In the genomic region with DNA sequence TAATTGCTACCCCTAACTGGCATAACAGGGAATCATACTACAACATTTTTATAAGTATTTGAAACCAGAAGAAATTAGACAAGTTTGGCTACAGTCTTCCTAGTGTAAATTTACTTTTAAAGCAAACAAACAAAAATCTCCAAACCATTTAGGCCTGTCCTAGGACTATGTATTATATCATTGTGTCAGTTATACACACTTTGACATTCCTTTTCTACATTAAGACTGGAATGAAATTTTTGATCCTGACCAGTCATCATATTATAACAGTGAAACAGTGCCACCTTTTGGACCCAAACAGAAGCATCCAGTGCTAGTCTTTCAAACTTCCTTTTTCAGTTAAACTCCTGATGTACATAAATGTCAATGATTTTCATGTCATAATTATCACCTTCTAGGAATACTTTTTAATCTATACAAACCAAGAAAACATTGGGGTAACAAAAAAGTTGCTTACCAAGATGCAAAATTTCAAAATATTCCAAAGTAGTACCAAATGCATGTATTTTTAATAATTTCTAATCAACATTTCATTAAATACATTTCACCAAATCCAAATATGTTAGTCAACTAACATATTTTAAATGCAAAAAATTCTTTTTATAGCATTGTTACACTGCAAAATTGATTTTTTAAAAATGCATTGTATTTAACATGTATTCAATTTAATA, we compare ENCODE assay signal across 1 cellular context.
A peak's percentile ranks its signal among the peaks of the same experiment; 100 is the strongest.
TF ChIP-seq lines count a peak whose summit lies in the region.

No MANE protein-coding gene starts in this region.

TF ChIP-seq in K562, 482 proteins besides CTCF, POLR2A, EP300 and RAD21 (continued from another document):
- TF ChIP-seq, protein P1, sequence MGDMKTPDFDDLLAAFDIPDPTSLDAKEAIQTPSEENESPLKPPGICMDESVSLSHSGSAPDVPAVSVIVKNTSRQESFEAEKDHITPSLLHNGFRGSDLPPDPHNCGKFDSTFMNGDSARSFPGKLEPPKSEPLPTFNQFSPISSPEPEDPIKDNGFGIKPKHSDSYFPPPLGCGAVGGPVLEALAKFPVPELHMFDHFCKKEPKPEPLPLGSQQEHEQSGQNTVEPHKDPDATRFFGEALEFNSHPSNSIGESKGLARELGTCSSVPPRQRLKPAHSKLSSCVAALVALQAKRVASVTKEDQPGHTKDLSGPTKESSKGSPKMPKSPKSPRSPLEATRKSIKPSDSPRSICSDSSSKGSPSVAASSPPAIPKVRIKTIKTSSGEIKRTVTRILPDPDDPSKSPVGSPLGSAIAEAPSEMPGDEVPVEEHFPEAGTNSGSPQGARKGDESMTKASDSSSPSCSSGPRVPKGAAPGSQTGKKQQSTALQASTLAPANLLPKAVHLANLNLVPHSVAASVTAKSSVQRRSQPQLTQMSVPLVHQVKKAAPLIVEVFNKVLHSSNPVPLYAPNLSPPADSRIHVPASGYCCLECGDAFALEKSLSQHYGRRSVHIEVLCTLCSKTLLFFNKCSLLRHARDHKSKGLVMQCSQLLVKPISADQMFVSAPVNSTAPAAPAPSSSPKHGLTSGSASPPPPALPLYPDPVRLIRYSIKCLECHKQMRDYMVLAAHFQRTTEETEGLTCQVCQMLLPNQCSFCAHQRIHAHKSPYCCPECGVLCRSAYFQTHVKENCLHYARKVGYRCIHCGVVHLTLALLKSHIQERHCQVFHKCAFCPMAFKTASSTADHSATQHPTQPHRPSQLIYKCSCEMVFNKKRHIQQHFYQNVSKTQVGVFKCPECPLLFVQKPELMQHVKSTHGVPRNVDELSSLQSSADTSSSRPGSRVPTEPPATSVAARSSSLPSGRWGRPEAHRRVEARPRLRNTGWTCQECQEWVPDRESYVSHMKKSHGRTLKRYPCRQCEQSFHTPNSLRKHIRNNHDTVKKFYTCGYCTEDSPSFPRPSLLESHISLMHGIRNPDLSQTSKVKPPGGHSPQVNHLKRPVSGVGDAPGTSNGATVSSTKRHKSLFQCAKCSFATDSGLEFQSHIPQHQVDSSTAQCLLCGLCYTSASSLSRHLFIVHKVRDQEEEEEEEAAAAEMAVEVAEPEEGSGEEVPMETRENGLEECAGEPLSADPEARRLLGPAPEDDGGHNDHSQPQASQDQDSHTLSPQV (IDR thresholded peaks at IDR 0.05), result peak; percentile 82
- TF ChIP-seq SMARCC2 (IDR thresholded peaks at IDR 0.05; ENCODE audit: low read depth) (peak; percentile 58; the same call in 1 of the 2 replicates), ZNF24 (IDR thresholded peaks at IDR 0.05) (peak; percentile 54; the same call in 1 of the 2 replicates), ZFPM2 (CRISPR knock-in tag; IDR thresholded peaks at IDR 0.05) (0 out of 2 replicates have a peak, but pooled peaks have one; percentile 13), MAFK (IDR thresholded peaks at IDR 0.05; ENCODE audit: low read length) (peak; percentile 36; the same call in 1 of the 2 replicates), JUN (IDR thresholded peaks at IDR 0.05; ENCODE audit: borderline replicate concordance, low read depth, low read length) (0 out of 2 replicates have a peak, but pooled peaks have one; percentile 17), JUN (CRISPR knock-in tag; IDR thresholded peaks at IDR 0.05; ENCODE audit: borderline replicate concordance) (no peak), MYBL2 (IDR thresholded peaks at IDR 0.05; ENCODE audit: low read depth) (peak; percentile 59), MYBL2 (CRISPR knock-in tag; IDR thresholded peaks at IDR 0.05; ENCODE audit: borderline replicate concordance) (no peak), KLF16 (IDR thresholded peaks at IDR 0.05) (0 out of 2 replicates have a peak, but pooled peaks have one; percentile 2), BACH1 (tag; IDR thresholded peaks at IDR 0.05) (no peak), ARID2 (IDR thresholded peaks at IDR 0.05) (peak; percentile 89), MBD2 (IDR thresholded peaks at IDR 0.05; ENCODE audit: borderline replicate concordance, low read depth) (no peak), SMARCB1 (IDR thresholded peaks at IDR 0.05; ENCODE audit: insufficient read length, low read depth) (peak; percentile 69), ARNT (IDR thresholded peaks at IDR 0.05) (peak; percentile 67 to 94; a peak in 2 of 4 replicates)
- TF ChIP-seq, protein P2, sequence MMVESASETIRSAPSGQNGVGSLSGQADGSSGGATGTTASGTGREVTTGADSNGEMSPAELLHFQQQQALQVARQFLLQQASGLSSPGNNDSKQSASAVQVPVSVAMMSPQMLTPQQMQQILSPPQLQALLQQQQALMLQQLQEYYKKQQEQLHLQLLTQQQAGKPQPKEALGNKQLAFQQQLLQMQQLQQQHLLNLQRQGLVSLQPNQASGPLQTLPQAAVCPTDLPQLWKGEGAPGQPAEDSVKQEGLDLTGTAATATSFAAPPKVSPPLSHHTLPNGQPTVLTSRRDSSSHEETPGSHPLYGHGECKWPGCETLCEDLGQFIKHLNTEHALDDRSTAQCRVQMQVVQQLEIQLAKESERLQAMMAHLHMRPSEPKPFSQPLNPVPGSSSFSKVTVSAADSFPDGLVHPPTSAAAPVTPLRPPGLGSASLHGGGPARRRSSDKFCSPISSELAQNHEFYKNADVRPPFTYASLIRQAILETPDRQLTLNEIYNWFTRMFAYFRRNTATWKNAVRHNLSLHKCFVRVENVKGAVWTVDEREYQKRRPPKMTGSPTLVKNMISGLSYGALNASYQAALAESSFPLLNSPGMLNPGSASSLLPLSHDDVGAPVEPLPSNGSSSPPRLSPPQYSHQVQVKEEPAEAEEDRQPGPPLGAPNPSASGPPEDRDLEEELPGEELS (CRISPR knock-in tag; IDR thresholded peaks at IDR 0.05; ENCODE audit: borderline replicate concordance), result no peak
- TF ChIP-seq, protein P3, sequence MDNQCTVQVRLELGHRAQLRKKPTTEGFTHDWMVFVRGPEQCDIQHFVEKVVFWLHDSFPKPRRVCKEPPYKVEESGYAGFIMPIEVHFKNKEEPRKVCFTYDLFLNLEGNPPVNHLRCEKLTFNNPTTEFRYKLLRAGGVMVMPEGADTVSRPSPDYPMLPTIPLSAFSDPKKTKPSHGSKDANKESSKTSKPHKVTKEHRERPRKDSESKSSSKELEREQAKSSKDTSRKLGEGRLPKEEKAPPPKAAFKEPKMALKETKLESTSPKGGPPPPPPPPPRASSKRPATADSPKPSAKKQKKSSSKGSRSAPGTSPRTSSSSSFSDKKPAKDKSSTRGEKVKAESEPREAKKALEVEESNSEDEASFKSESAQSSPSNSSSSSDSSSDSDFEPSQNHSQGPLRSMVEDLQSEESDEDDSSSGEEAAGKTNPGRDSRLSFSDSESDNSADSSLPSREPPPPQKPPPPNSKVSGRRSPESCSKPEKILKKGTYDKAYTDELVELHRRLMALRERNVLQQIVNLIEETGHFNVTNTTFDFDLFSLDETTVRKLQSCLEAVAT (IDR thresholded peaks at IDR 0.05), result 0 out of 4 replicates have a peak, but pooled peaks of 1 of the 2 experiments have one; percentile 29
- TF ChIP-seq, protein P4, sequence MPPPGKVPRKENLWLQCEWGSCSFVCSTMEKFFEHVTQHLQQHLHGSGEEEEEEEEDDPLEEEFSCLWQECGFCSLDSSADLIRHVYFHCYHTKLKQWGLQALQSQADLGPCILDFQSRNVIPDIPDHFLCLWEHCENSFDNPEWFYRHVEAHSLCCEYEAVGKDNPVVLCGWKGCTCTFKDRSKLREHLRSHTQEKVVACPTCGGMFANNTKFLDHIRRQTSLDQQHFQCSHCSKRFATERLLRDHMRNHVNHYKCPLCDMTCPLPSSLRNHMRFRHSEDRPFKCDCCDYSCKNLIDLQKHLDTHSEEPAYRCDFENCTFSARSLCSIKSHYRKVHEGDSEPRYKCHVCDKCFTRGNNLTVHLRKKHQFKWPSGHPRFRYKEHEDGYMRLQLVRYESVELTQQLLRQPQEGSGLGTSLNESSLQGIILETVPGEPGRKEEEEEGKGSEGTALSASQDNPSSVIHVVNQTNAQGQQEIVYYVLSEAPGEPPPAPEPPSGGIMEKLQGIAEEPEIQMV (tag; conservative IDR thresholded peaks at IDR 0.05; ENCODE audit: low read depth), result 0 out of 2 replicates have a peak, but pooled peaks have one; percentile 1
- TF ChIP-seq, protein P5, sequence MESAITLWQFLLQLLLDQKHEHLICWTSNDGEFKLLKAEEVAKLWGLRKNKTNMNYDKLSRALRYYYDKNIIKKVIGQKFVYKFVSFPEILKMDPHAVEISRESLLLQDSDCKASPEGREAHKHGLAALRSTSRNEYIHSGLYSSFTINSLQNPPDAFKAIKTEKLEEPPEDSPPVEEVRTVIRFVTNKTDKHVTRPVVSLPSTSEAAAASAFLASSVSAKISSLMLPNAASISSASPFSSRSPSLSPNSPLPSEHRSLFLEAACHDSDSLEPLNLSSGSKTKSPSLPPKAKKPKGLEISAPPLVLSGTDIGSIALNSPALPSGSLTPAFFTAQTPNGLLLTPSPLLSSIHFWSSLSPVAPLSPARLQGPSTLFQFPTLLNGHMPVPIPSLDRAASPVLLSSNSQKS (CRISPR knock-in tag; IDR thresholded peaks at IDR 0.05), result 0 out of 2 replicates have a peak, but pooled peaks have one; percentile 61
- TF ChIP-seq, protein P6, sequence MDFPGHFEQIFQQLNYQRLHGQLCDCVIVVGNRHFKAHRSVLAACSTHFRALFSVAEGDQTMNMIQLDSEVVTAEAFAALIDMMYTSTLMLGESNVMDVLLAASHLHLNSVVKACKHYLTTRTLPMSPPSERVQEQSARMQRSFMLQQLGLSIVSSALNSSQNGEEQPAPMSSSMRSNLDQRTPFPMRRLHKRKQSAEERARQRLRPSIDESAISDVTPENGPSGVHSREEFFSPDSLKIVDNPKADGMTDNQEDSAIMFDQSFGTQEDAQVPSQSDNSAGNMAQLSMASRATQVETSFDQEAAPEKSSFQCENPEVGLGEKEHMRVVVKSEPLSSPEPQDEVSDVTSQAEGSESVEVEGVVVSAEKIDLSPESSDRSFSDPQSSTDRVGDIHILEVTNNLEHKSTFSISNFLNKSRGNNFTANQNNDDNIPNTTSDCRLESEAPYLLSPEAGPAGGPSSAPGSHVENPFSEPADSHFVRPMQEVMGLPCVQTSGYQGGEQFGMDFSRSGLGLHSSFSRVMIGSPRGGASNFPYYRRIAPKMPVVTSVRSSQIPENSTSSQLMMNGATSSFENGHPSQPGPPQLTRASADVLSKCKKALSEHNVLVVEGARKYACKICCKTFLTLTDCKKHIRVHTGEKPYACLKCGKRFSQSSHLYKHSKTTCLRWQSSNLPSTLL (IDR thresholded peaks at IDR 0.05), result no peak
TF ChIP-seq in K562: peak in this region for 59.
